Comparison of ENCODE assay signal across 16 cellular contexts in the genomic region with DNA sequence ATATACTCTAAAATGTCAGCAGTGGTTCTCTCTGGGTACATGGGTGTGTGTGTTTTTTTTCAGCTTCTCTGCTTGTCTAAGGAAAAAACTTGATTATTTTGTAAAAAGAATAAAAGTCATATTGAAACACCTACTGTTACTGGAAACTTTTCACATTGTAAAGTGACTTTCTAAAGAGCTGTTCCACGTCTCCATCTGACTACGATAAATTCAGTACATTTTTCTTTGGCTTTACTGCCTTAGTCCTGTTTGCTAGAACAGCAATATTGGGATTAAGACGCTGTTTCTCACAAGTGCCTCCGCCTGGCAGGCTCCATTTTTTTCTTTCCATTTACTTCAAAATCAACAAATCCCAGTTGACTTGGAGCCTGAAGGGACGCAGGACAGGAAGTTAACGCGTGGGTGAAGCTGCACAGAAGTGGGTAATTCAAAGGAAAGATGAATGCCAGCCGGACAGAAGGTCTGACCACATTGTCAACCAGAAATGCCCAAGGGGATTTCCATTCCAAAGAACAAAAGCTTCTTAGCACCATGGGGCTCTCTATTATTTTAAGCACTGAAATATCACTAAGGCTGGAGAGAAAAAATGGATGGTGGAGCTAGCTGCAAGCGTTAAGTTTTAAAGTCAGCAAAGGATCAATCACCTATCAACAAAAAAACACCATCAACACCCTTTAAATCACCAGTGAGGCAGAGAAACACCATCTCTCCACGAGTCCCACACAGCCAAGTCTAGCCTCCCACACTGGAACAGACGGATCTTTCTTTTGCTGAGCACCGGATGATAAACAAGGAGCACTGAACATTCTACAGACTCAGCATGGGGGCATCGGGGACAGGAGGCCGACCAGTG. TPM values are rescaled to one million over a fixed set of nuclear protein-coding genes. Genes with fewer than 3 reads are reported as not detected.
DNase-seq lines count a peak whose midpoint lies in the region; ATAC-seq and TF ChIP-seq lines count a peak whose summit lies in the region.
"Had no signal": no experiment of that assay in that cellular context is flagged by ENCODE, and none has a peak within 500 bp of the region (broad histone marks: within the 10 kb centered on the region; RNA-seq: fewer than 3 reads in every experiment).

No MANE protein-coding gene starts in this region.

- peak; percentile 57 to 63 for ATAC-seq in activated naive CD4-positive, alpha-beta T cell treated with anti-CD3 and anti-CD28 coated beads, Interleukin-2, amount 50 U/mL, for 72 hours
- ATAC-seq in GM19351 (IDR thresholded peaks at IDR 0.05; ENCODE audit: unreplicated experiment): no peak
- ATAC-seq: SK-N-SH treated with all-trans-retinoic acid at 6 μM for 48 hours, WTC11 had no signal

- no peaks in the 10 kb centered on the region for H3K27me3 Mint-ChIP-seq in type B pancreatic cell

- H3K4me1 Mint-ChIP-seq in type B pancreatic cell (ENCODE audit: unreplicated experiment): peaks cover 6% of the 10 kb centered on the region
- H3K4me1 Mint-ChIP-seq: WTC11 had no signal

- DNase-seq in activated naive CD4-positive, alpha-beta T cell treated with anti-CD3 and anti-CD28 coated beads, Interleukin-2, amount 50 U/mL, for 72 hours (ENCODE audit: low spot score in 2 of 2): no peak
- no peak for DNase-seq in activated naive CD4-positive, alpha-beta T cell (lab: John Stamatoyannopoulos, UW)
- DNase-seq in SK-MEL-5 (ENCODE audit: low read depth, low spot score): peak; percentile 90
- DNase-seq in kidney tubule cell (ENCODE audit: low spot score): peak; percentile 25
- no peak for DNase-seq in type B pancreatic cell (ENCODE audit: extremely low spot score, unreplicated experiment)
- DNase-seq in cerebellar cortex (ENCODE audit: low spot score): no peak
- no peak for DNase-seq in activated gamma-delta T cell (lab: John Stamatoyannopoulos, UW)
- DNase-seq: brain microvascular endothelial cell; effector memory CD4-positive, alpha-beta T cell; HCEC 1CT; KBM-7; OCI-M1; stomach had no signal

- peaks cover 9 to 37% of the 10 kb centered on the region in 2 donors for H3K36me3 Mint-ChIP-seq in activated naive CD4-positive, alpha-beta T cell treated with anti-CD3 and anti-CD28 coated beads, Interleukin-2, amount 50 U/mL, for 72 hours
- peaks cover 51% of the 10 kb centered on the region for H3K36me3 Mint-ChIP-seq in type B pancreatic cell

- in situ Hi-C loops in SK-MEL-5 (cut with HindIII; ENCODE audit: low pct_unique_long_range_greater_than_20kb, low sequenced_read_pairs): no loop called here

- TF ChIP-seq CTCF in type B pancreatic cell (conservative IDR thresholded peaks at IDR 0.05): no peak

- H3K4me3 Mint-ChIP-seq in type B pancreatic cell: peak overlapping the region; percentile 15
- H3K4me3 Mint-ChIP-seq: WTC11 had no signal

- peak overlapping the region; percentile 62 to 90 for H3K27ac Mint-ChIP-seq in activated naive CD4-positive, alpha-beta T cell treated with anti-CD3 and anti-CD28 coated beads, Interleukin-2, amount 50 U/mL, for 72 hours
- H3K27ac Mint-ChIP-seq in type B pancreatic cell: no peak overlapping the region
- H3K27ac Mint-ChIP-seq: WTC11 had no signal

- H3K9me3 Mint-ChIP-seq in activated naive CD4-positive, alpha-beta T cell treated with anti-CD3 and anti-CD28 coated beads, Interleukin-2, amount 50 U/mL, for 72 hours: no peaks in the 10 kb centered on the region
- H3K9me3 Mint-ChIP-seq in type B pancreatic cell: no peaks in the 10 kb centered on the region
- H3K9me3 Mint-ChIP-seq: WTC11 had no signal

RNA-seq across cellular contexts. Expression of gene GLOD4, which starts 8.4 kb away (rescaled TPM):
- total RNA-seq in activated naive CD4-positive, alpha-beta T cell treated with anti-CD3 and anti-CD28 coated beads, Interleukin-2, amount 50 U/mL, for 72 hours: 10 to 100 TPM; 49.4 to 63.3 TPM
- total RNA-seq in SK-MEL-5 (2014; rRNA removed; shearing (Covaris generic)): 83.1 and 89.3 TPM in 2 replicates
- 72.8 and 87.9 TPM in 2 replicates for polyA plus RNA-seq in SK-MEL-5 (2015; cell fraction: cytosol; rRNA removed)
- 72.7 and 77.9 TPM in 2 replicates for polyA plus RNA-seq in SK-MEL-5 (2015; cell fraction: nucleus; rRNA removed)
- 83.1 and 99.4 TPM in 2 replicates for total RNA-seq in type B pancreatic cell (ENCODE audit: low replicate concordance)

RNA-seq across cellular contexts. Expression of gene MRM3, which starts 8.5 kb away (rescaled TPM):
- total RNA-seq in activated naive CD4-positive, alpha-beta T cell treated with anti-CD3 and anti-CD28 coated beads, Interleukin-2, amount 50 U/mL, for 72 hours: 10 to 100 TPM; 23.2 to 28.5 TPM
- total RNA-seq in SK-MEL-5 (2014; rRNA removed; shearing (Covaris generic)): 29.5 and 33.3 TPM in 2 replicates
- 21.7 and 25.3 TPM in 2 replicates for polyA plus RNA-seq in SK-MEL-5 (2015; cell fraction: cytosol; rRNA removed)
- 11.8 and 14.8 TPM in 2 replicates for polyA plus RNA-seq in SK-MEL-5 (2015; cell fraction: nucleus; rRNA removed)
- total RNA-seq in type B pancreatic cell (ENCODE audit: low replicate concordance): 17.7 and 21.3 TPM in 2 replicates

RNA-seq across cellular contexts. Expression of gene GEMIN4, which starts 21.6 kb away (rescaled TPM):
- 10 to 100 TPM; 25.1 to 48.7 TPM for total RNA-seq in activated naive CD4-positive, alpha-beta T cell treated with anti-CD3 and anti-CD28 coated beads, Interleukin-2, amount 50 U/mL, for 72 hours
- total RNA-seq in SK-MEL-5 (2014; rRNA removed; shearing (Covaris generic)): 13.0 and 14.4 TPM in 2 replicates
- 37.9 and 40.5 TPM in 2 replicates for polyA plus RNA-seq in SK-MEL-5 (2015; cell fraction: cytosol; rRNA removed)
- polyA plus RNA-seq in SK-MEL-5 (2015; cell fraction: nucleus; rRNA removed): 22.8 and 27.6 TPM in 2 replicates
- total RNA-seq in type B pancreatic cell (ENCODE audit: low replicate concordance): 26.1 and 34.5 TPM in 2 replicates

RNA-seq across cellular contexts. Expression of gene TLCD3A, which starts 41.3 kb away (rescaled TPM):
- 10 to 100 TPM in 1 of 2 donors, 1 to 10 TPM in 1; 1.5 to 20.4 TPM for total RNA-seq in activated naive CD4-positive, alpha-beta T cell treated with anti-CD3 and anti-CD28 coated beads, Interleukin-2, amount 50 U/mL, for 72 hours
- total RNA-seq in SK-MEL-5 (2014; rRNA removed; shearing (Covaris generic)): 22.7 and 23.2 TPM in 2 replicates
- 31.0 and 32.2 TPM in 2 replicates for polyA plus RNA-seq in SK-MEL-5 (2015; cell fraction: cytosol; rRNA removed)
- 6.6 and 8.5 TPM in 2 replicates for polyA plus RNA-seq in SK-MEL-5 (2015; cell fraction: nucleus; rRNA removed)
- total RNA-seq in type B pancreatic cell (ENCODE audit: low replicate concordance): 15.0 and 19.3 TPM in 2 replicates

RNA-seq across cellular contexts. Expression of gene VPS53, which starts 59.1 kb away (rescaled TPM):
- total RNA-seq in activated naive CD4-positive, alpha-beta T cell treated with anti-CD3 and anti-CD28 coated beads, Interleukin-2, amount 50 U/mL, for 72 hours: 10 to 100 TPM; 39.1 to 56.7 TPM
- 30.2 and 31.7 TPM in 2 replicates for total RNA-seq in SK-MEL-5 (2014; rRNA removed; shearing (Covaris generic))
- polyA plus RNA-seq in SK-MEL-5 (2015; cell fraction: cytosol; rRNA removed): 43.4 and 51.0 TPM in 2 replicates
- 84.3 and 97.0 TPM in 2 replicates for polyA plus RNA-seq in SK-MEL-5 (2015; cell fraction: nucleus; rRNA removed)
- total RNA-seq in type B pancreatic cell (ENCODE audit: low replicate concordance): 62.1 and 68.0 TPM in 2 replicates

Comparison
In these comparisons a context has a peak if more than half of its experiments do, and no peak if none do; other contexts are left out.
1. DNase-seq: peak in SK-MEL-5 (single experiment) and kidney tubule cell (single experiment); none in activated naive CD4-positive, alpha-beta T cell treated with anti-CD3 and anti-CD28 coated beads, Interleukin-2, amount 50 U/mL, for 72 hours (0 of 2), activated naive CD4-positive, alpha-beta T cell (0 of 4), type B pancreatic cell (single experiment), cerebellar cortex (single experiment) and activated gamma-delta T cell (single experiment).